Comparison of ENCODE assay signal across 1 cellular context in the genomic region with DNA sequence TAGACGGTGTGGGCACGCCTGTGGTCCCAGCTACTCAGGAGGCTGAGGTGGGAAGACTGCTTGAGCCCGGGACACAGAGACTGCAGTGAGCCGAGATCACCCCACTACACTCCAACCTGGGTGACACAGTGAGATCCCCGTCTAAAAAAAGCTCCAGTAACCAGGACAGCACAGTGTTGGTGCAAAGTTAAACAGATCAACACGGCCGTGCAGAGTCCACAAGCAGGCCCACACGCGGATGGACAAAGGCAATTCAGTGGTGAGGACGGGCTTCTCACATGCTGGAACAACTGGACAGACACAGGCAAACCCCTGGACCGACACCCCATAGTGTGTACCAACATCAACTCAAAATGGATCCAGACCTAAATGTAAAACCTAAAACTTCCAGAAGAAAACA.
TF ChIP-seq lines count a peak whose summit lies in the region.

No MANE protein-coding gene starts in this region.

TF ChIP-seq in HepG2, 621 proteins besides CTCF, POLR2A, EP300 and RAD21 (continues in another document):
- TF ChIP-seq, protein P1, sequence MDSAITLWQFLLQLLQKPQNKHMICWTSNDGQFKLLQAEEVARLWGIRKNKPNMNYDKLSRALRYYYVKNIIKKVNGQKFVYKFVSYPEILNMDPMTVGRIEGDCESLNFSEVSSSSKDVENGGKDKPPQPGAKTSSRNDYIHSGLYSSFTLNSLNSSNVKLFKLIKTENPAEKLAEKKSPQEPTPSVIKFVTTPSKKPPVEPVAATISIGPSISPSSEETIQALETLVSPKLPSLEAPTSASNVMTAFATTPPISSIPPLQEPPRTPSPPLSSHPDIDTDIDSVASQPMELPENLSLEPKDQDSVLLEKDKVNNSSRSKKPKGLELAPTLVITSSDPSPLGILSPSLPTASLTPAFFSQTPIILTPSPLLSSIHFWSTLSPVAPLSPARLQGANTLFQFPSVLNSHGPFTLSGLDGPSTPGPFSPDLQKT (CRISPR knock-in tag; IDR thresholded peaks at IDR 0.05; ENCODE audit: borderline replicate concordance) = no peak
- peak; percentile 57; the same call in 1 of the 2 replicates for TF ChIP-seq ZNF292 (CRISPR knock-in tag; IDR thresholded peaks at IDR 0.05; ENCODE audit: borderline replicate concordance, low read depth)
- TF ChIP-seq ZKSCAN1 (IDR thresholded peaks at IDR 0.05; ENCODE audit: low read length) = no peak
- no peak for TF ChIP-seq MTF2 (CRISPR knock-in tag; IDR thresholded peaks at IDR 0.05; ENCODE audit: borderline replicate concordance)
- TF ChIP-seq ZNF850 (CRISPR knock-in tag; conservative IDR thresholded peaks at IDR 0.05) = no peak
- TF ChIP-seq PHF8 (CRISPR knock-in tag; IDR thresholded peaks at IDR 0.05) = no peak
- peak; percentile 73 for TF ChIP-seq SALL1 (CRISPR knock-in tag; IDR thresholded peaks at IDR 0.05)
- peak; percentile 56; the same call in 1 of the 2 replicates for TF ChIP-seq NCOR1 (IDR thresholded peaks at IDR 0.05; ENCODE audit: borderline replicate concordance, low read length)
- no peak for TF ChIP-seq KAT8 (CRISPR knock-in tag; IDR thresholded peaks at IDR 0.05)
- TF ChIP-seq, protein P2, sequence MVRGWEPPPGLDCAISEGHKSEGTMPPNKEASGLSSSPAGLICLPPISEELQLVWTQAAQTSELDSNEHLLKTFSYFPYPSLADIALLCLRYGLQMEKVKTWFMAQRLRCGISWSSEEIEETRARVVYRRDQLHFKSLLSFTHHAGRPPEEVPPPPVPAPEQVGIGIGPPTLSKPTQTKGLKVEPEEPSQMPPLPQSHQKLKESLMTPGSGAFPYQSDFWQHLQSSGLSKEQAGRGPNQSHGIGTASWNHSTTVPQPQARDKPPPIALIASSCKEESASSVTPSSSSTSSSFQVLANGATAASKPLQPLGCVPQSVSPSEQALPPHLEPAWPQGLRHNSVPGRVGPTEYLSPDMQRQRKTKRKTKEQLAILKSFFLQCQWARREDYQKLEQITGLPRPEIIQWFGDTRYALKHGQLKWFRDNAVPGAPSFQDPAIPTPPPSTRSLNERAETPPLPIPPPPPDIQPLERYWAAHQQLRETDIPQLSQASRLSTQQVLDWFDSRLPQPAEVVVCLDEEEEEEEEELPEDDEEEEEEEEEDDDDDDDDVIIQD (CRISPR knock-in tag; IDR thresholded peaks at IDR 0.05; ENCODE audit: low read depth) = 0 out of 2 replicates have a peak, but pooled peaks have one; percentile 41
- TF ChIP-seq FOXP1 (IDR thresholded peaks at IDR 0.05) = no peak
- TF ChIP-seq FOXP1 (CRISPR knock-in tag; IDR thresholded peaks at IDR 0.05) = 0 out of 2 replicates have a peak, but pooled peaks have one; percentile 29
- TF ChIP-seq HDAC1 (CRISPR knock-in tag; IDR thresholded peaks at IDR 0.05) = peak; percentile 85
- TF ChIP-seq BCL6 (CRISPR knock-in tag; IDR thresholded peaks at IDR 0.05) = no peak
- no peak for TF ChIP-seq ZNF549 (CRISPR knock-in tag; IDR thresholded peaks at IDR 0.05)
- no peak for TF ChIP-seq CBX1 (IDR thresholded peaks at IDR 0.05; ENCODE audit: low read depth)
- TF ChIP-seq, protein P3, sequence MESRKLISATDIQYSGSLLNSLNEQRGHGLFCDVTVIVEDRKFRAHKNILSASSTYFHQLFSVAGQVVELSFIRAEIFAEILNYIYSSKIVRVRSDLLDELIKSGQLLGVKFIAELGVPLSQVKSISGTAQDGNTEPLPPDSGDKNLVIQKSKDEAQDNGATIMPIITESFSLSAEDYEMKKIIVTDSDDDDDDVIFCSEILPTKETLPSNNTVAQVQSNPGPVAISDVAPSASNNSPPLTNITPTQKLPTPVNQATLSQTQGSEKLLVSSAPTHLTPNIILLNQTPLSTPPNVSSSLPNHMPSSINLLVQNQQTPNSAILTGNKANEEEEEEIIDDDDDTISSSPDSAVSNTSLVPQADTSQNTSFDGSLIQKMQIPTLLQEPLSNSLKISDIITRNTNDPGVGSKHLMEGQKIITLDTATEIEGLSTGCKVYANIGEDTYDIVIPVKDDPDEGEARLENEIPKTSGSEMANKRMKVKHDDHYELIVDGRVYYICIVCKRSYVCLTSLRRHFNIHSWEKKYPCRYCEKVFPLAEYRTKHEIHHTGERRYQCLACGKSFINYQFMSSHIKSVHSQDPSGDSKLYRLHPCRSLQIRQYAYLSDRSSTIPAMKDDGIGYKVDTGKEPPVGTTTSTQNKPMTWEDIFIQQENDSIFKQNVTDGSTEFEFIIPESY (CRISPR knock-in tag; IDR thresholded peaks at IDR 0.05) = 0 out of 2 replicates have a peak, but pooled peaks have one; percentile 60
- TF ChIP-seq TBX3 (IDR thresholded peaks at IDR 0.05; ENCODE audit: borderline replicate concordance) = 0 out of 2 replicates have a peak, but pooled peaks have one; percentile 17
- TF ChIP-seq ZMAT3 (CRISPR knock-in tag; conservative IDR thresholded peaks at IDR 0.05) = no peak
- peak; percentile 53 for TF ChIP-seq FOXA3 (CRISPR knock-in tag; IDR thresholded peaks at IDR 0.05)
- TF ChIP-seq ARNT (IDR thresholded peaks at IDR 0.05) = no peak
- TF ChIP-seq LCORL (IDR thresholded peaks at IDR 0.05) = no peak
- peak; percentile 80 for TF ChIP-seq LCORL (CRISPR knock-in tag; IDR thresholded peaks at IDR 0.05)
- no peak for TF ChIP-seq ZC3H13 (CRISPR knock-in tag; IDR thresholded peaks at IDR 0.05)
- TF ChIP-seq, protein P4, sequence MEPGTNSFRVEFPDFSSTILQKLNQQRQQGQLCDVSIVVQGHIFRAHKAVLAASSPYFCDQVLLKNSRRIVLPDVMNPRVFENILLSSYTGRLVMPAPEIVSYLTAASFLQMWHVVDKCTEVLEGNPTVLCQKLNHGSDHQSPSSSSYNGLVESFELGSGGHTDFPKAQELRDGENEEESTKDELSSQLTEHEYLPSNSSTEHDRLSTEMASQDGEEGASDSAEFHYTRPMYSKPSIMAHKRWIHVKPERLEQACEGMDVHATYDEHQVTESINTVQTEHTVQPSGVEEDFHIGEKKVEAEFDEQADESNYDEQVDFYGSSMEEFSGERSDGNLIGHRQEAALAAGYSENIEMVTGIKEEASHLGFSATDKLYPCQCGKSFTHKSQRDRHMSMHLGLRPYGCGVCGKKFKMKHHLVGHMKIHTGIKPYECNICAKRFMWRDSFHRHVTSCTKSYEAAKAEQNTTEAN (CRISPR knock-in tag; conservative IDR thresholded peaks at IDR 0.05) = peak; percentile 98
- TF ChIP-seq, protein P5, sequence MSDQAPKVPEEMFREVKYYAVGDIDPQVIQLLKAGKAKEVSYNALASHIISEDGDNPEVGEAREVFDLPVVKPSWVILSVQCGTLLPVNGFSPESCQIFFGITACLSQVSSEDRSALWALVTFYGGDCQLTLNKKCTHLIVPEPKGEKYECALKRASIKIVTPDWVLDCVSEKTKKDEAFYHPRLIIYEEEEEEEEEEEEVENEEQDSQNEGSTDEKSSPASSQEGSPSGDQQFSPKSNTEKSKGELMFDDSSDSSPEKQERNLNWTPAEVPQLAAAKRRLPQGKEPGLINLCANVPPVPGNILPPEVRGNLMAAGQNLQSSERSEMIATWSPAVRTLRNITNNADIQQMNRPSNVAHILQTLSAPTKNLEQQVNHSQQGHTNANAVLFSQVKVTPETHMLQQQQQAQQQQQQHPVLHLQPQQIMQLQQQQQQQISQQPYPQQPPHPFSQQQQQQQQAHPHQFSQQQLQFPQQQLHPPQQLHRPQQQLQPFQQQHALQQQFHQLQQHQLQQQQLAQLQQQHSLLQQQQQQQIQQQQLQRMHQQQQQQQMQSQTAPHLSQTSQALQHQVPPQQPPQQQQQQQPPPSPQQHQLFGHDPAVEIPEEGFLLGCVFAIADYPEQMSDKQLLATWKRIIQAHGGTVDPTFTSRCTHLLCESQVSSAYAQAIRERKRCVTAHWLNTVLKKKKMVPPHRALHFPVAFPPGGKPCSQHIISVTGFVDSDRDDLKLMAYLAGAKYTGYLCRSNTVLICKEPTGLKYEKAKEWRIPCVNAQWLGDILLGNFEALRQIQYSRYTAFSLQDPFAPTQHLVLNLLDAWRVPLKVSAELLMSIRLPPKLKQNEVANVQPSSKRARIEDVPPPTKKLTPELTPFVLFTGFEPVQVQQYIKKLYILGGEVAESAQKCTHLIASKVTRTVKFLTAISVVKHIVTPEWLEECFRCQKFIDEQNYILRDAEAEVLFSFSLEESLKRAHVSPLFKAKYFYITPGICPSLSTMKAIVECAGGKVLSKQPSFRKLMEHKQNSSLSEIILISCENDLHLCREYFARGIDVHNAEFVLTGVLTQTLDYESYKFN (CRISPR knock-in tag; conservative IDR thresholded peaks at IDR 0.05) = peak; percentile 45; the same call in 1 of the 2 replicates
- TF ChIP-seq SAP130 (CRISPR knock-in tag; IDR thresholded peaks at IDR 0.05; ENCODE audit: low read depth) = peak; percentile 52
- no peak for TF ChIP-seq ZIK1 (CRISPR knock-in tag; IDR thresholded peaks at IDR 0.05; ENCODE audit: borderline replicate concordance, low read depth)
- TF ChIP-seq ZNF138 (CRISPR knock-in tag; IDR thresholded peaks at IDR 0.05; ENCODE audit: low read depth) = no peak
- TF ChIP-seq MIER3 (CRISPR knock-in tag; IDR thresholded peaks at IDR 0.05; ENCODE audit: borderline replicate concordance) = no peak
- no peak for TF ChIP-seq ATF7 (IDR thresholded peaks at IDR 0.05)
- 0 out of 2 replicates have a peak, but pooled peaks have one; percentile 32 for TF ChIP-seq ATF7 (CRISPR knock-in tag; IDR thresholded peaks at IDR 0.05)
- 0 out of 2 replicates have a peak, but pooled peaks have one; percentile 35 for TF ChIP-seq ZNF816 (CRISPR knock-in tag; IDR thresholded peaks at IDR 0.05; ENCODE audit: borderline replicate concordance)
- peak; percentile 69; the same call in 1 of the 2 replicates for TF ChIP-seq SOX5 (CRISPR knock-in tag; IDR thresholded peaks at IDR 0.05; ENCODE audit: borderline replicate concordance)
- TF ChIP-seq KMT2A (CRISPR knock-in tag; IDR thresholded peaks at IDR 0.05) = peak; percentile 60; the same call in 1 of the 2 replicates
- TF ChIP-seq PHF21A (CRISPR knock-in tag; IDR thresholded peaks at IDR 0.05) = 0 out of 2 replicates have a peak, but pooled peaks have one; percentile 23
- TF ChIP-seq RARG (CRISPR knock-in tag; IDR thresholded peaks at IDR 0.05; ENCODE audit: low read depth) = no peak
- TF ChIP-seq ZNF672 (CRISPR knock-in tag; IDR thresholded peaks at IDR 0.05) = no peak
- TF ChIP-seq SMAD3 (CRISPR knock-in tag; IDR thresholded peaks at IDR 0.05) = no peak
- TF ChIP-seq ZSCAN21 (CRISPR knock-in tag; IDR thresholded peaks at IDR 0.05; ENCODE audit: borderline replicate concordance) = 0 out of 2 replicates have a peak, but pooled peaks have one; percentile 37
- TF ChIP-seq, protein P6, sequence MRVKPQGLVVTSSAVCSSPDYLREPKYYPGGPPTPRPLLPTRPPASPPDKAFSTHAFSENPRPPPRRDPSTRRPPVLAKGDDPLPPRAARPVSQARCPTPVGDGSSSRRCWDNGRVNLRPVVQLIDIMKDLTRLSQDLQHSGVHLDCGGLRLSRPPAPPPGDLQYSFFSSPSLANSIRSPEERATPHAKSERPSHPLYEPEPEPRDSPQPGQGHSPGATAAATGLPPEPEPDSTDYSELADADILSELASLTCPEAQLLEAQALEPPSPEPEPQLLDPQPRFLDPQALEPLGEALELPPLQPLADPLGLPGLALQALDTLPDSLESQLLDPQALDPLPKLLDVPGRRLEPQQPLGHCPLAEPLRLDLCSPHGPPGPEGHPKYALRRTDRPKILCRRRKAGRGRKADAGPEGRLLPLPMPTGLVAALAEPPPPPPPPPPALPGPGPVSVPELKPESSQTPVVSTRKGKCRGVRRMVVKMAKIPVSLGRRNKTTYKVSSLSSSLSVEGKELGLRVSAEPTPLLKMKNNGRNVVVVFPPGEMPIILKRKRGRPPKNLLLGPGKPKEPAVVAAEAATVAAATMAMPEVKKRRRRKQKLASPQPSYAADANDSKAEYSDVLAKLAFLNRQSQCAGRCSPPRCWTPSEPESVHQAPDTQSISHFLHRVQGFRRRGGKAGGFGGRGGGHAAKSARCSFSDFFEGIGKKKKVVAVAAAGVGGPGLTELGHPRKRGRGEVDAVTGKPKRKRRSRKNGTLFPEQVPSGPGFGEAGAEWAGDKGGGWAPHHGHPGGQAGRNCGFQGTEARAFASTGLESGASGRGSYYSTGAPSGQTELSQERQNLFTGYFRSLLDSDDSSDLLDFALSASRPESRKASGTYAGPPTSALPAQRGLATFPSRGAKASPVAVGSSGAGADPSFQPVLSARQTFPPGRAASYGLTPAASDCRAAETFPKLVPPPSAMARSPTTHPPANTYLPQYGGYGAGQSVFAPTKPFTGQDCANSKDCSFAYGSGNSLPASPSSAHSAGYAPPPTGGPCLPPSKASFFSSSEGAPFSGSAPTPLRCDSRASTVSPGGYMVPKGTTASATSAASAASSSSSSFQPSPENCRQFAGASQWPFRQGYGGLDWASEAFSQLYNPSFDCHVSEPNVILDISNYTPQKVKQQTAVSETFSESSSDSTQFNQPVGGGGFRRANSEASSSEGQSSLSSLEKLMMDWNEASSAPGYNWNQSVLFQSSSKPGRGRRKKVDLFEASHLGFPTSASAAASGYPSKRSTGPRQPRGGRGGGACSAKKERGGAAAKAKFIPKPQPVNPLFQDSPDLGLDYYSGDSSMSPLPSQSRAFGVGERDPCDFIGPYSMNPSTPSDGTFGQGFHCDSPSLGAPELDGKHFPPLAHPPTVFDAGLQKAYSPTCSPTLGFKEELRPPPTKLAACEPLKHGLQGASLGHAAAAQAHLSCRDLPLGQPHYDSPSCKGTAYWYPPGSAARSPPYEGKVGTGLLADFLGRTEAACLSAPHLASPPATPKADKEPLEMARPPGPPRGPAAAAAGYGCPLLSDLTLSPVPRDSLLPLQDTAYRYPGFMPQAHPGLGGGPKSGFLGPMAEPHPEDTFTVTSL (CRISPR knock-in tag; IDR thresholded peaks at IDR 0.05; ENCODE audit: borderline replicate concordance) = 0 out of 2 replicates have a peak, but pooled peaks have one; percentile 41
- TF ChIP-seq ZFP90 (CRISPR knock-in tag; IDR thresholded peaks at IDR 0.05; ENCODE audit: borderline replicate concordance) = no peak
- TF ChIP-seq ASH2L (IDR thresholded peaks at IDR 0.05; ENCODE audit: insufficient read length, low read depth, low read length) = peak; percentile 50
- TF ChIP-seq JUND (CRISPR knock-in tag; IDR thresholded peaks at IDR 0.05) = 0 out of 2 replicates have a peak, but pooled peaks have one; percentile 37
- no peak for TF ChIP-seq ZNF253 (CRISPR knock-in tag; IDR thresholded peaks at IDR 0.05; ENCODE audit: borderline replicate concordance)
- TF ChIP-seq ZNF33B (CRISPR knock-in tag; IDR thresholded peaks at IDR 0.05) = no peak
- no peak for TF ChIP-seq GATAD1 (CRISPR knock-in tag; IDR thresholded peaks at IDR 0.05)
- no peak for TF ChIP-seq DNMT1 (CRISPR knock-in tag; IDR thresholded peaks at IDR 0.05)
- no peak for TF ChIP-seq SP2 (CRISPR knock-in tag; IDR thresholded peaks at IDR 0.05)
- no peak for TF ChIP-seq ZNF749 (CRISPR knock-in tag; IDR thresholded peaks at IDR 0.05; ENCODE audit: borderline replicate concordance)
- TF ChIP-seq NFIC (IDR thresholded peaks at IDR 0.05; ENCODE audit: low read length) = no peak
- TF ChIP-seq MTA1 (CRISPR knock-in tag; IDR thresholded peaks at IDR 0.05; ENCODE audit: borderline replicate concordance) = no peak
- TF ChIP-seq NRL (CRISPR knock-in tag; IDR thresholded peaks at IDR 0.05; ENCODE audit: borderline replicate concordance) = no peak
- TF ChIP-seq MXI1 (IDR thresholded peaks at IDR 0.05; ENCODE audit: borderline replicate concordance, low read depth, low read length) = 0 out of 3 replicates have a peak, but pooled peaks have one; percentile 31
- peak; percentile 49 for TF ChIP-seq TEAD3 (CRISPR knock-in tag; optimal IDR thresholded peaks at IDR 0.05; ENCODE audit: borderline replicate concordance)
- TF ChIP-seq ZFP62 (CRISPR knock-in tag; IDR thresholded peaks at IDR 0.05) = no peak
- no peak for TF ChIP-seq REL (CRISPR knock-in tag; conservative IDR thresholded peaks at IDR 0.05)
- peak; percentile 60; the same call in 1 of the 2 replicates for TF ChIP-seq RFX1 (IDR thresholded peaks at IDR 0.05)
- no peak for TF ChIP-seq PPARG (CRISPR knock-in tag; conservative IDR thresholded peaks at IDR 0.05)
- 0 out of 2 replicates have a peak, but pooled peaks have one; percentile 36 for TF ChIP-seq CBX5 (CRISPR knock-in tag; IDR thresholded peaks at IDR 0.05; ENCODE audit: borderline replicate concordance)
